ENCODE assay signal across 4 cellular contexts in genomic region chr1:108239433-108239832, GRCh38. TPM values are rescaled to one million over a fixed set of nuclear protein-coding genes. Genes with fewer than 3 reads are reported as not detected.
"Had no signal": no experiment of that assay in that cellular context is flagged by ENCODE, and none has a peak within 500 bp of the region (broad histone marks: within the 10 kb centered on the region; RNA-seq: fewer than 3 reads in every experiment).

No MANE protein-coding gene starts in this region.

RNA-seq across cellular contexts. Expression of gene NBPF4, which starts 4.4 kb away (rescaled TPM):
- total RNA-seq: HepG2, HT-29, HT1080, IMR-90 had no signal
- polyA plus RNA-seq: HepG2, IMR-90 had no signal
